Comparison of ENCODE assay signal across 8 cellular contexts in the genomic region with DNA sequence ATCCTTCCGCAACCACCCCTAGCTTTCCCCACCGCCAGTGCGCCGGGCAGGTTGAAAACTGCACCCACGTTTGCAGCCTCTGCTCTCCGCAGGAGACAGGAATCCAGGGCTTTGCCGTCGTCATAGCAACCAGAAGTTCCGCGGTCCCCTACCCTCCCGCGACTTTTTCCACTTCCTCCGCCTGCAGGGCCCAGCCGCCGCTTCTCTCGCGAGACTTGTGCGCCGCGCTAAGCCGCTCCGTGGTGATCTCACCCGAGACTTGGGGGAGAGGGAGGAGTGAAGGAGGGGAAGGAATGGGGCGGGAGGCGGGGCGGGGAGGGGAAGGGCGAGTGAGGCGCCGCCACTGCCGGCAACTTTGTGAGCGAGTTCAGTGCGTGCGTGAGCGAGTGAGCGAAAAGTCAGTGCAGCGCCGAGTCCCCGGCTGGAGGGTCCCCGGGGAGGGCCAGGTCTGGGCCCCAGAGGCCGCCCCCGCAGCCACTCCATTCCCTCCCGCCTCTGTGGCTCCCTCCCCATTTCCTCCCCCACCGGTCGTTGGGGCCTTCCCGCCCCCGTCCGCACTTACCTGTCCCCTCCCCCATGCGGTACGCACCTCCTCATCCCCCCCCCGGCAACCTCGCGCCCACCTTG. TPM values are rescaled to one million over a fixed set of nuclear protein-coding genes. Genes with fewer than 3 reads are reported as not detected.
DNase-seq lines count a peak whose midpoint lies in the region; ATAC-seq and TF ChIP-seq lines count a peak whose summit lies in the region.

Gene SIPA1L1, plus strand, starts transcription at position 370 of the 627 bp plus-strand sequence.

- H3K4me1 Mint-ChIP-seq in activated T-helper 2 cell treated with anti-CD3 and anti-CD28 coated beads, Interferon-gamma antibody, Interleukin-2, Interleukin-4, amounts not matched to agents 10 μg/mL and 5 μg/mL and 100 μg/mL, durations not matched to agents 14 hours and 24 hours and 36 hours (ENCODE audit: low read depth) = peaks cover 42% of the 10 kb centered on the region
- H3K4me1 Mint-ChIP-seq in natural killer cell = peaks cover 40 to 43% of the 10 kb centered on the region in 2 donors

- no peaks in the 10 kb centered on the region for H3K9me3 ChIP-seq in RWPE2 (ENCODE audit: severe bottlenecking)

- H3K27me3 Mint-ChIP-seq in activated T-helper 2 cell treated with anti-CD3 and anti-CD28 coated beads, Interferon-gamma antibody, Interleukin-2, Interleukin-4, amounts not matched to agents 10 μg/mL and 5 μg/mL and 100 μg/mL, durations not matched to agents 14 hours and 24 hours and 36 hours (ENCODE audit: low read depth) = no peaks in the 10 kb centered on the region
- H3K27me3 Mint-ChIP-seq in natural killer cell (ENCODE audit: low read depth in 2 of 2) = peaks cover 2 to 3% of the 10 kb centered on the region in 2 donors

- peak within 1 kb of the TSS; percentile 93 for H3K27ac ChIP-seq in RWPE2 (ENCODE audit: poor library complexity, severe bottlenecking)

- H3K4me1 ChIP-seq in RWPE2 (ENCODE audit: insufficient read depth, poor library complexity, severe bottlenecking) = peaks cover 28% of the 10 kb centered on the region

- H3K4me3 ChIP-seq in RWPE2 (ENCODE audit: severe bottlenecking) (peak within 1 kb of the TSS; percentile 81), fibroblast of mammary gland (ENCODE audit: control insufficient read depth, low read depth, low read length) (peak within 1 kb of the TSS; percentile 72)

- H3K4me3 Mint-ChIP-seq in activated T-helper 2 cell treated with anti-CD3 and anti-CD28 coated beads, Interferon-gamma antibody, Interleukin-2, Interleukin-4, amounts not matched to agents 10 μg/mL and 5 μg/mL and 100 μg/mL, durations not matched to agents 14 hours and 24 hours and 36 hours (ENCODE audit: low read depth) = peak within 1 kb of the TSS; percentile 92
- H3K4me3 Mint-ChIP-seq in natural killer cell = peak within 1 kb of the TSS; percentile 93

- ATAC-seq in RWPE2 (ENCODE audit: low read depth) (peak; percentile 79), natural killer cell (peak; percentile 83 to 95 (median 85))

- no peaks in the 10 kb centered on the region for H3K27me3 ChIP-seq in RWPE2 (ENCODE audit: insufficient read depth, poor library complexity, severe bottlenecking)

- peak; percentile 3 for TF ChIP-seq CTCF in RWPE2 (IDR thresholded peaks at IDR 0.05; ENCODE audit: poor library complexity, severe bottlenecking)
- no peak for TF ChIP-seq CTCF in fibroblast of mammary gland (conservative IDR thresholded peaks at IDR 0.05; ENCODE audit: control insufficient read depth, insufficient read depth, low read depth, low read length)
- no peak for TF ChIP-seq CTCF in natural killer cell (IDR thresholded peaks at IDR 0.05)

- DNase-seq in EH (ENCODE audit: low read depth) (peak; percentile 99), H4 (ENCODE audit: low spot score) (peak; percentile 98), LoVo (ENCODE audit: low spot score) (peak; percentile 98), RWPE2 (ENCODE audit: low spot score) (peak; percentile 99), fibroblast of mammary gland (ENCODE audit: low read depth) (peak; percentile 98), natural killer cell (peak; percentile 94)
- peak; percentile 99 for DNase-seq in activated T-helper 2 cell treated with anti-CD3 and anti-CD28 coated beads, Interferon-gamma antibody, Interleukin-2, Interleukin-4, amounts not matched to agents 10 μg/mL and 5 μg/mL and 100 μg/mL, durations not matched to agents 14 hours and 24 hours and 36 hours (ENCODE audit: low spot score)
- DNase-seq in stimulated activated naive CD4-positive, alpha-beta T cell treated with Interleukin-2 at 50 U/mL for 16 hours (lab: John Stamatoyannopoulos, UW) = peak; percentile 99

- intact Hi-C loops in activated T-helper 2 cell treated with anti-CD3 and anti-CD28 coated beads, Interferon-gamma antibody, Interleukin-2, Interleukin-4, amounts not matched to agents 10 μg/mL and 5 μg/mL and 100 μg/mL, durations not matched to agents 14 hours and 24 hours and 36 hours (cut with micrococcal nuclease) = loop anchor here (1.0 to 10.0 kb wide), 6 partner anchors 29 to 1555 kb away; partner anchors contain the start of gene SRSF5
- intact Hi-C loops in natural killer cell (cut with micrococcal nuclease) = loop anchor here (1.0 to 5.0 kb wide), 5 partner anchors 178 to 1923 kb away; partner anchors contain the start of genes ERH and SLC39A9

- peaks cover 31% of the 10 kb centered on the region for H3K36me3 Mint-ChIP-seq in activated T-helper 2 cell treated with anti-CD3 and anti-CD28 coated beads, Interferon-gamma antibody, Interleukin-2, Interleukin-4, amounts not matched to agents 10 μg/mL and 5 μg/mL and 100 μg/mL, durations not matched to agents 14 hours and 24 hours and 36 hours (ENCODE audit: low read depth)
- no peaks in the 10 kb centered on the region for H3K36me3 Mint-ChIP-seq in natural killer cell

- H3K36me3 ChIP-seq in RWPE2 (ENCODE audit: low read depth) = peaks cover 6% of the 10 kb centered on the region; the same call in 1 of the 2 replicates

- peak within 1 kb of the TSS; percentile 91 for H3K27ac Mint-ChIP-seq in activated T-helper 2 cell treated with anti-CD3 and anti-CD28 coated beads, Interferon-gamma antibody, Interleukin-2, Interleukin-4, amounts not matched to agents 10 μg/mL and 5 μg/mL and 100 μg/mL, durations not matched to agents 14 hours and 24 hours and 36 hours
- H3K27ac Mint-ChIP-seq in natural killer cell = peak within 1 kb of the TSS; percentile 93 to 94

- no peaks in the 10 kb centered on the region for H3K9me3 Mint-ChIP-seq in activated T-helper 2 cell treated with anti-CD3 and anti-CD28 coated beads, Interferon-gamma antibody, Interleukin-2, Interleukin-4, amounts not matched to agents 10 μg/mL and 5 μg/mL and 100 μg/mL, durations not matched to agents 14 hours and 24 hours and 36 hours
- H3K9me3 Mint-ChIP-seq in natural killer cell = no peaks in the 10 kb centered on the region

RNA-seq across cellular contexts. Expression of gene SIPA1L1, which starts in this region (rescaled TPM):
- total RNA-seq in H4 (2014; rRNA removed; shearing (Covaris generic)) = 15.6 and 18.4 TPM in 2 replicates
- total RNA-seq in activated T-helper 2 cell treated with anti-CD3 and anti-CD28 coated beads, Interferon-gamma antibody, Interleukin-2, Interleukin-4, amounts not matched to agents 10 μg/mL and 5 μg/mL and 100 μg/mL, durations not matched to agents 14 hours and 24 hours and 36 hours = 132 TPM in 2 replicates
- total RNA-seq in natural killer cell = 10 to 100 TPM; 43.6 to 61.7 (median 45.3) TPM

Comparison
In these comparisons a context has a peak if more than half of its experiments do, and no peak if none do; other contexts are left out.
1. Peak in every context shown above with its lines: DNase-seq, ATAC-seq, H3K4me3 ChIP-seq and H3K27ac ChIP-seq.